Comparison of ENCODE assay signal across 9 cellular contexts in genomic region chr14:103122578-103123127, GRCh38. TPM values are rescaled to one million over a fixed set of nuclear protein-coding genes. Genes with fewer than 3 reads are reported as not detected.
DNase-seq lines count a peak whose midpoint lies in the region; ATAC-seq and TF ChIP-seq lines count a peak whose summit lies in the region.
"Had no signal": no experiment of that assay in that cellular context is flagged by ENCODE, and none has a peak within 500 bp of the region (broad histone marks: within the 10 kb centered on the region; RNA-seq: fewer than 3 reads in every experiment).

No MANE protein-coding gene starts in this region.

- H3K27me3 ChIP-seq in WERI-Rb-1 (ENCODE audit: insufficient read depth, low read depth, severe bottlenecking) = no peaks in the 10 kb centered on the region
- H3K27me3 ChIP-seq in layer of hippocampus (ENCODE audit: control insufficient read depth, insufficient read depth, low read length) = peaks cover 2% of the 10 kb centered on the region
- no peaks in the 10 kb centered on the region for H3K27me3 ChIP-seq in testis

- H3K27ac ChIP-seq in WERI-Rb-1 = peak overlapping the region; percentile 52
- peak overlapping the region; percentile 74 for H3K27ac ChIP-seq in layer of hippocampus (ENCODE audit: low read depth, low read length)
- H3K27ac ChIP-seq in testis = peak overlapping the region; percentile 37 to 83
- H3K27ac ChIP-seq: 22Rv1 had no signal

- WGBS in testis, 2 donors = 10 to 21% methylated on average over 6 to 28 of the region's 28 CpGs

- intact Hi-C loops in testis (cut with DNase I; ENCODE audit: low total_unique reads) = loop anchor here (10.0 kb wide), 1 partner anchor 152 kb away; no protein-coding TSS in a partner anchor

- DNase-seq in DMS 273 (lab: John Stamatoyannopoulos, UW; ENCODE audit: unreplicated experiment) (peak; percentile 45), DMS 273 treated with DMSO at 0.1 percent for 48 hours (lab: John Stamatoyannopoulos, UW) (no peak), WERI-Rb-1 (no peak), testis (no peak), RPMI8226 (no peak), cerebellum (ENCODE audit: low spot score) (no peak)

- TF ChIP-seq POLR2A in testis (IDR thresholded peaks at IDR 0.05) = no peak

- H3K9me3 ChIP-seq in WERI-Rb-1 (ENCODE audit: severe bottlenecking) (no peaks in the 10 kb centered on the region), testis (no peaks in the 10 kb centered on the region)

- H3K36me3 ChIP-seq in WERI-Rb-1 = no peaks in the 10 kb centered on the region
- H3K36me3 ChIP-seq in testis (ENCODE audit: low read depth, missing control alignments) = no peaks in the 10 kb centered on the region

- H3K4me3 ChIP-seq in WERI-Rb-1 (ENCODE audit: low read depth, low read length) (no peak overlapping the region), testis (peak overlapping the region; percentile 58 to 64)

- peaks cover 37% of the 10 kb centered on the region for H3K4me1 ChIP-seq in testis

- TF ChIP-seq CTCF in WERI-Rb-1 (IDR thresholded peaks at IDR 0.05; ENCODE audit: low read depth, low read length) = no peak
- no peak for TF ChIP-seq CTCF in testis (IDR thresholded peaks at IDR 0.05)

- no peak for ATAC-seq in HG02759 (IDR thresholded peaks at IDR 0.05; ENCODE audit: unreplicated experiment)

RNA-seq across cellular contexts. Expression of gene TNFAIP2, which starts 0.6 kb away (rescaled TPM):
- total RNA-seq in testis (10 to 100 TPM; 44.9 to 51.8 TPM), cerebellum (8.6 TPM)
- 92.8 TPM for polyA plus RNA-seq in testis (ENCODE audit: insufficient read depth, low read depth, low replicate concordance)

RNA-seq across cellular contexts. Expression of gene EXOC3L4, which starts 28.1 kb away (rescaled TPM):
- total RNA-seq in testis = 1 to 10 TPM; 1.0 to 2.4 TPM
- polyA plus RNA-seq in testis (ENCODE audit: insufficient read depth, low read depth, low replicate concordance) = 2.4 TPM
- 0.36 TPM for total RNA-seq in cerebellum

RNA-seq across cellular contexts. Expression of gene LBHD2, which starts 38.6 kb away (rescaled TPM):
- total RNA-seq in testis (1 to 10 TPM; 1.9 to 5.6 TPM), cerebellum (not detected)
- 3.9 TPM for polyA plus RNA-seq in testis (ENCODE audit: insufficient read depth, low read depth, low replicate concordance)
